In the genomic region with DNA sequence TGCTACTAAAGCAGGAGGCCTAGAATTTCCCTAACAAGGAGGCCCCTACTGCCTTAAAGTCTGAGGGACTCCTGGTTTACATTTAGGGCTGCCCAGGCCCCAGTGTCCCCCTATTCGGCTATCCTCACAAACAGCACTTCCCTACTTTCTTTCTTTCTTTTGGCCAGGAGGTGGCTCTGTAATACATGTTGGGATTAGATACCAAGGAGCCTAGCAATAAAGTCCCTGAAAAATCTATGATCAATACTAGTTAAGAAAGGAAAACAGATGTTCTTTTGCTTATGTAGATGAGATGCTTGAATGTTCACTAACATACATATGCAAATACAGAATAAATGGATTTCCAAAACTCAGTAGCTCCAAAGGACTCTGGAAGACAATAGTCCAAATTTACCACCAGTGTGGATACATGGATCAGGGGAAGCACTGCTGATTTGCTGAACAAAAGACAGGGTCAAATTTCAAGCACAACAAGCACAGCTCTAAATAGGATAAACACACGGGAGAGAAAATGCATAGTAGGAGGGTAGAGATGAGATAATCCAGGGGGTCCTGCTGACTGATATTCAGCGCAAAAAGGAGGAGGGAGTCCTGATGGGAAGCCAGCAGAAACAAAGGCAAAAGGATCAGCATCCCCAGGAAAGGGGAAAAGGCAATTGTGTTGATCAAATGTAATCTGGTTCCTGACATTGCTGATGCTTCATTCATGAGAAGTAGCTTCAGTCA, we compare ENCODE assay signal across 9 cellular contexts.
DNase-seq lines count a peak whose midpoint lies in the region; ATAC-seq and TF ChIP-seq lines count a peak whose summit lies in the region.
"Had no signal": no experiment of that assay in that cellular context is flagged by ENCODE, and none has a peak within 500 bp of the region (broad histone marks: within the 10 kb centered on the region; RNA-seq: fewer than 3 reads in every experiment).

No MANE protein-coding gene starts in this region.

- in situ Hi-C loops in ACHN (cut with HindIII; ENCODE audit: low pct_ligation_motif_present, low pct_unique_long_range_greater_than_20kb, low sequenced_read_pairs) = no loop called here

- peak; percentile 56 for TF ChIP-seq RAD21 in SK-N-SH (IDR thresholded peaks at IDR 0.05; ENCODE audit: low read length)

- TF ChIP-seq EP300 in SK-N-SH (IDR thresholded peaks at IDR 0.05; ENCODE audit: borderline replicate concordance in 1 of 2, low read depth in 1 of 2, low read length in 1 of 2) = no peak

- TF ChIP-seq CTCF in SK-N-SH (IDR thresholded peaks at IDR 0.05) = peak; percentile 48

- POLR2A ChIA-PET in SK-N-SH (lab: Yijun Ruan, JAX) = no interaction called here

- CTCF ChIA-PET in SK-N-SH (lab: Yijun Ruan, JAX) = interaction anchor here (1.0 to 1.6 kb wide), 6 partner anchors 18 to 1511 kb away, joined by 3 to 4 read pairs (median 3); no protein-coding TSS in a partner anchor

- H3K79me2 ChIP-seq in SK-N-SH (ENCODE audit: insufficient read depth) = no peaks in the 10 kb centered on the region

- no peak overlapping the region for H3K27ac ChIP-seq in SK-N-SH (ENCODE audit: low read depth in 2 of 2, low read length in 1 of 2)

- no peaks in the 10 kb centered on the region for H3F3A ChIP-seq in SK-N-SH (replicated peaks; ENCODE audit: insufficient read depth)

- ATAC-seq in HG03045 (IDR thresholded peaks at IDR 0.05; ENCODE audit: unreplicated experiment) (no peak), GM19463 (IDR thresholded peaks at IDR 0.05; ENCODE audit: unreplicated experiment) (no peak), HG03025 (IDR thresholded peaks at IDR 0.05; ENCODE audit: low FRiP score, unreplicated experiment) (no peak)

- peaks cover 0 to 4% of the 10 kb centered on the region in 2 experiments; a peak in 2 of 4 replicates for H3K4me1 ChIP-seq in SK-N-SH (ENCODE audit: control insufficient read depth in 1 of 2, insufficient read depth in 2 of 2, low read depth in 1 of 2, low read length in 1 of 2)

- no peaks in the 10 kb centered on the region for H3K9me2 ChIP-seq in SK-N-SH

- H3K4me3 ChIP-seq in SK-N-SH (ENCODE audit: low read depth in 2 of 2, low read length in 1 of 2) = no peak overlapping the region

- H3K27me3 ChIP-seq in SK-N-SH (ENCODE audit: insufficient read depth) = peaks cover 5% of the 10 kb centered on the region; the same call in 1 of the 2 replicates

- no peaks in the 10 kb centered on the region for H4K20me1 ChIP-seq in SK-N-SH (ENCODE audit: insufficient read depth)

- no peaks in the 10 kb centered on the region for H3K9me3 ChIP-seq in SK-N-SH

- DNase-seq in ACHN = peak; percentile 38
- DNase-seq in HuH-7 (ENCODE audit: low spot score) = peak; percentile 14
- DNase-seq in SK-N-SH = peak; percentile 10
- DNase-seq in iPS-NIHi11 (ENCODE audit: low spot score) = peak; percentile 75
- DNase-seq in amniotic stem cell (lab: John Stamatoyannopoulos, UW) = no peak
- DNase-seq: NCI-H2029 treated with DMSO at 0.1 percent for 48 hours had no signal

- no peak overlapping the region for H2AFZ ChIP-seq in SK-N-SH (ENCODE audit: low read depth)

- 36% methylated on average over 3 of the region's 3 CpGs for WGBS in SK-N-SH (ENCODE audit: low lambda C conversion rate)

- H3K36me3 ChIP-seq in SK-N-SH (replicated peaks in 1 of 2; ENCODE audit: control insufficient read depth in 1 of 2, insufficient read depth in 2 of 2, low read length in 1 of 2) = no peaks in the 10 kb centered on the region

- H3K9ac ChIP-seq in SK-N-SH = no peak overlapping the region

- no peak overlapping the region for H3K4me2 ChIP-seq in SK-N-SH

TF ChIP-seq in SK-N-SH, 30 proteins besides CTCF, POLR2A, EP300 and RAD21:
- TF ChIP-seq SMC3 (IDR thresholded peaks at IDR 0.05; ENCODE audit: low read depth, low read length) (peak; percentile 30; the same call in 1 of the 2 replicates), FOSL2 (IDR thresholded peaks at IDR 0.05; ENCODE audit: borderline replicate concordance, low read depth) (no peak)
